Comparison of ENCODE assay signal across 13 cellular contexts in the genomic region with DNA sequence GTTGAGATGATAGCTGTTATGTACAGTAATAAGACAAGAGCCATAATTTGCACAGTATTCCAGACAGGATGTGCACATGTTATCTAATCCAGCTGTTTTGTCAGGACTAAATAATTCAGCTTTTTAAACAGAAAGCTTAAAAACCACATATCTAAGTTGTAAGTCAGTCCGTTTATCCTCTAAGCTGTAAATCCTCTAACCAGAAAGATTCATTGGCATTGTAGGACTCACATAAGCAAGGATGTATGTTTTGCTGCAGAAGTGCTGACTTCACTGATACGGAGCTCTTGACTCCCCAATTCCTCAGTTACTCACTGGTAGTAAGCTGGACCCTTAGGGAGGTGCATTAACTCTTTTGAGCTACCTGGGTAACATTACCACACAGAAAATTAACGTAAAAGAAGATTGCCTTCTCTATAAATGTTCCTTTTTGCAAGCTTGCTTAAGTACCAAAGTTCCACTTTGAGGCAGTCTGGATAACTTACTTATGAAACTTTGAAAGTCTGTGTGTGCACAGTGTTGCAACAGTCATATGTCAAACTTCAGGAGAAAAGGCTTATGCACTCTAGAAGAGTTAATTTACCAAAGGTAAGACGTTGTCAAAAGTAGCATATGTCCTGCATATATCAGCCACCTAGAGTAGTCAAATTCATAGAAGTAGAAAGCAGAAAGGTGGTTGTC. TPM values are rescaled to one million over a fixed set of nuclear protein-coding genes. Genes with fewer than 3 reads are reported as not detected.
A peak's percentile ranks its signal among the peaks of the same experiment; 100 is the strongest.
DNase-seq lines count a peak whose midpoint lies in the region; ATAC-seq and TF ChIP-seq lines count a peak whose summit lies in the region.
"Had no signal": no experiment of that assay in that cellular context is flagged by ENCODE, and none has a peak within 500 bp of the region (broad histone marks: within the 10 kb centered on the region; RNA-seq: fewer than 3 reads in every experiment).

No MANE protein-coding gene starts in this region.

- TF ChIP-seq CTCF in fibroblast of villous mesenchyme (IDR thresholded peaks at IDR 0.05; ENCODE audit: insufficient read depth, low read depth, low read length), result no peak

- no peaks in the 10 kb centered on the region for H3K27me3 ChIP-seq in H7 (ENCODE audit: control insufficient read depth, insufficient read depth, low read length)
- H3K27me3 ChIP-seq: BLaER1 had no signal

- no peak for ATAC-seq in HG02885 (IDR thresholded peaks at IDR 0.05; ENCODE audit: poor library complexity, unreplicated experiment)

- DNase-seq in EH (ENCODE audit: low read depth), result peak; percentile 29
- DNase-seq in MV-4-11 (lab: John Stamatoyannopoulos, UW), result peak; percentile 9
- peak; percentile 76 for DNase-seq in amniotic epithelial cell (ENCODE audit: low read depth)
- DNase-seq in fibroblast of villous mesenchyme (ENCODE audit: low read depth), result peak; percentile 83
- DNase-seq in H7, result no peak
- no peak for DNase-seq in NCI-H82 (lab: John Stamatoyannopoulos, UW)
- DNase-seq in NCI-H1436 treated with DMSO at 0.1 percent for 48 hours (lab: John Stamatoyannopoulos, UW), result no peak
- DNase-seq: Caco-2; CD8-positive, alpha-beta memory T cell; DND-41; GF-D8 had no signal

- no peaks in the 10 kb centered on the region for H3K36me3 ChIP-seq in H7 (replicated peaks; ENCODE audit: control insufficient read depth, insufficient read depth, low read length)
- H3K36me3 ChIP-seq: BLaER1 had no signal

- no peak overlapping the region for H3K4me3 ChIP-seq in fibroblast of villous mesenchyme (ENCODE audit: low read depth, low read length)
- H3K4me3 ChIP-seq in H7 (ENCODE audit: insufficient read depth, low read depth, low read length), result no peak overlapping the region
- H3K4me3 ChIP-seq: BLaER1 had no signal

RNA-seq across cellular contexts. Expression of gene MAGEB2, which starts 58.3 kb away (rescaled TPM):
- 2.6 TPM in 1 of 2 replicates, not detected in the other for total RNA-seq in fibroblast of villous mesenchyme
- total RNA-seq in H7 (2014; rRNA removed; shearing (Covaris generic)), result 0.35 and 1.0 TPM in 2 replicates
- total RNA-seq: Caco-2; CD8-positive, alpha-beta memory T cell had no signal

Comparison
In these comparisons a context has a peak if more than half of its experiments do, and no peak if none do; other contexts are left out.
1. DNase-seq: peak in EH (single experiment), MV-4-11 (single experiment), amniotic epithelial cell (single experiment) and fibroblast of villous mesenchyme (single experiment); none in H7 (single experiment), NCI-H82 (single experiment) and NCI-H1436 treated with DMSO at 0.1 percent for 48 hours (single experiment).